In genomic region chr14:96273629-96274028, GRCh38 we compare ENCODE assay signal across 17 cellular contexts. TPM values are rescaled to one million over a fixed set of nuclear protein-coding genes. Genes with fewer than 3 reads are reported as not detected.
"Had no signal": no experiment of that assay in that cellular context is flagged by ENCODE, and none has a peak within 500 bp of the region (broad histone marks: within the 10 kb centered on the region; RNA-seq: fewer than 3 reads in every experiment).

No MANE protein-coding gene starts in this region.

- H3K36me3 ChIP-seq: neutrophil, thoracic aorta had no signal

- ATAC-seq: activated CD8-positive, alpha-beta T cell treated with anti-CD3 and anti-CD28 coated beads for 36 hours; natural killer cell had no signal

- H3K9me3 Mint-ChIP-seq: natural killer cell had no signal

- H3K4me3 ChIP-seq: left ventricle myocardium inferior, thoracic aorta had no signal

- H3K4me1 Mint-ChIP-seq: activated naive CD8-positive, alpha-beta T cell treated with anti-CD3 and anti-CD28 coated beads, Interleukin-2, amount 10 ng/mL, durations not matched to agents 7 days and 5 days; memory B cell; natural killer cell had no signal

- H3K4me3 Mint-ChIP-seq: activated CD4-positive, alpha-beta T cell treated with anti-CD3 and anti-CD28 coated beads, Interleukin-2, amount 10 ng/mL, durations not matched to agents 24 days and 14 days; activated CD8-positive, alpha-beta T cell treated with anti-CD3 and anti-CD28 coated beads for 36 hours; activated naive CD8-positive, alpha-beta T cell treated with anti-CD3 and anti-CD28 coated beads, Interleukin-2, amount 10 ng/mL, durations not matched to agents 7 days and 5 days; memory B cell; natural killer cell; stimulated activated naive CD8-positive, alpha-beta T cell treated with anti-CD3 and anti-CD28 coated beads, Interleukin-15, Interleukin-2, amounts not matched to agents 100 ng/mL and 50 ng/mL, for 24 hours had no signal

- H3K27ac Mint-ChIP-seq: activated CD4-positive, alpha-beta T cell treated with anti-CD3 and anti-CD28 coated beads, Interleukin-2, amount 10 ng/mL, durations not matched to agents 24 days and 14 days; activated CD8-positive, alpha-beta T cell treated with anti-CD3 and anti-CD28 coated beads for 36 hours; activated naive CD8-positive, alpha-beta T cell treated with anti-CD3 and anti-CD28 coated beads, Interleukin-2, amount 10 ng/mL, durations not matched to agents 7 days and 5 days; activated T-helper 2 cell treated with anti-CD3 and anti-CD28 coated beads, Interferon-gamma antibody, Interleukin-2, Interleukin-4, amounts not matched to agents 10 μg/mL and 5 μg/mL and 100 μg/mL, durations not matched to agents 14 hours and 24 hours and 36 hours; memory B cell; natural killer cell; stimulated activated naive CD8-positive, alpha-beta T cell treated with anti-CD3 and anti-CD28 coated beads, Interleukin-15, Interleukin-2, amounts not matched to agents 100 ng/mL and 50 ng/mL, for 24 hours had no signal

- DNase-seq: activated CD4-positive, alpha-beta T cell treated with anti-CD3 and anti-CD28 coated beads, Interleukin-2, amount 10 ng/mL, durations not matched to agents 24 days and 14 days; activated CD8-positive, alpha-beta T cell treated with anti-CD3 and anti-CD28 coated beads for 36 hours; activated naive CD4-positive, alpha-beta T cell treated with Interleukin-2 at 50 U/mL for 16 hours; activated naive CD8-positive, alpha-beta T cell treated with anti-CD3 and anti-CD28 coated beads, Interleukin-2, amount 10 ng/mL, durations not matched to agents 7 days and 5 days; activated T-cell treated with anti-CD3 and anti-CD28 coated beads, Interleukin-2, amount 50 U/mL, for 1 hour; kidney glomerular epithelial cell; left ventricle myocardium inferior; natural killer cell; T1000 had no signal

- FAIRE-seq: frontal cortex had no signal

- H3K36me3 Mint-ChIP-seq: activated naive CD8-positive, alpha-beta T cell treated with anti-CD3 and anti-CD28 coated beads, Interleukin-2, amount 10 ng/mL, durations not matched to agents 7 days and 5 days; natural killer cell had no signal

- H3K27me3 Mint-ChIP-seq: stimulated activated naive CD8-positive, alpha-beta T cell treated with anti-CD3 and anti-CD28 coated beads, Interleukin-15, Interleukin-2, amounts not matched to agents 100 ng/mL and 50 ng/mL, for 24 hours had no signal

- H3K27ac ChIP-seq: left ventricle myocardium inferior, neutrophil, thoracic aorta had no signal

RNA-seq across cellular contexts. Expression of gene BDKRB1, which starts 17.6 kb away (rescaled TPM):
- total RNA-seq: activated CD4-positive, alpha-beta T cell treated with anti-CD3 and anti-CD28 coated beads, Interleukin-2, amount 10 ng/mL, durations not matched to agents 24 days and 14 days; activated CD8-positive, alpha-beta T cell treated with anti-CD3 and anti-CD28 coated beads for 36 hours; activated naive CD8-positive, alpha-beta T cell treated with anti-CD3 and anti-CD28 coated beads, Interleukin-2, amount 10 ng/mL, durations not matched to agents 7 days and 5 days; activated T-helper 2 cell treated with anti-CD3 and anti-CD28 coated beads, Interferon-gamma antibody, Interleukin-2, Interleukin-4, amounts not matched to agents 10 μg/mL and 5 μg/mL and 100 μg/mL, durations not matched to agents 14 hours and 24 hours and 36 hours; dermis microvascular lymphatic vessel endothelial cell; left ventricle myocardium inferior; natural killer cell; T-helper 1 cell treated with Interleukin-12 subunit alpha and Interleukin-12 subunit beta and Interleukin-4 antibody, amounts not matched to agents 30 ng/mL and 1 ng/mL, for 36 hours had no signal
